In the genomic region with DNA sequence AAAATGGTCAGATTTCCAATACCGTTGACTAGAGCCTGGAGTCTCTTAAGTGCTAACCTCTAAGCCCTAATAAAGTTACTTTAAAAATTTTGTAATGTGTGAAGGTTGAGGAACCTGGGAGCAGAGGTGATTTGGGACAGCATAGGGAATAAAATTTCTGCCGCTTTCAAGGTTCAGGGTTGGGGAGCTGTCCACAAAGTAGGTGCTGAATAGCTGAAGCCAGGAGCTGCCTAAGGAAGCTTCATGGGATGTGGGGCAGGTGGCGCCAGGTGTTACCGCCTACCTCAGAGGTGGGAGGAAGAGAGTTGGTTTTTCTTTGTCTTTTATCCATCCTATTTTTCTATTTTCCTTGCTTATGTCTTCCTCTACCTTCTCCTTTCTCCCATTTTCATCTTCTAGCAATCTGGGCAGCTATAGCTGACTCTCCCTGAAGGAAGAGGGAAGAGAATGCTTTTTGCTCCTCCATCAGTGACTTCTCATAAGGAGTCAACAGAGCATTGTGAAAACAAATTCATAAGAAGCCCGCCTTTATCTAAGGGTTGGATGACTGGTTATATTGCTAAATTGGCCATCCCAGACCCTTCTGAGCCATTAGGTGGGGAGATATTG, we compare ENCODE assay signal across 1 cellular context.
TF ChIP-seq lines count a peak whose summit lies in the region.

No MANE protein-coding gene starts in this region.

TF ChIP-seq in K562, 482 proteins besides CTCF, POLR2A, EP300 and RAD21 (continued from another document):
- TF ChIP-seq, protein P1, sequence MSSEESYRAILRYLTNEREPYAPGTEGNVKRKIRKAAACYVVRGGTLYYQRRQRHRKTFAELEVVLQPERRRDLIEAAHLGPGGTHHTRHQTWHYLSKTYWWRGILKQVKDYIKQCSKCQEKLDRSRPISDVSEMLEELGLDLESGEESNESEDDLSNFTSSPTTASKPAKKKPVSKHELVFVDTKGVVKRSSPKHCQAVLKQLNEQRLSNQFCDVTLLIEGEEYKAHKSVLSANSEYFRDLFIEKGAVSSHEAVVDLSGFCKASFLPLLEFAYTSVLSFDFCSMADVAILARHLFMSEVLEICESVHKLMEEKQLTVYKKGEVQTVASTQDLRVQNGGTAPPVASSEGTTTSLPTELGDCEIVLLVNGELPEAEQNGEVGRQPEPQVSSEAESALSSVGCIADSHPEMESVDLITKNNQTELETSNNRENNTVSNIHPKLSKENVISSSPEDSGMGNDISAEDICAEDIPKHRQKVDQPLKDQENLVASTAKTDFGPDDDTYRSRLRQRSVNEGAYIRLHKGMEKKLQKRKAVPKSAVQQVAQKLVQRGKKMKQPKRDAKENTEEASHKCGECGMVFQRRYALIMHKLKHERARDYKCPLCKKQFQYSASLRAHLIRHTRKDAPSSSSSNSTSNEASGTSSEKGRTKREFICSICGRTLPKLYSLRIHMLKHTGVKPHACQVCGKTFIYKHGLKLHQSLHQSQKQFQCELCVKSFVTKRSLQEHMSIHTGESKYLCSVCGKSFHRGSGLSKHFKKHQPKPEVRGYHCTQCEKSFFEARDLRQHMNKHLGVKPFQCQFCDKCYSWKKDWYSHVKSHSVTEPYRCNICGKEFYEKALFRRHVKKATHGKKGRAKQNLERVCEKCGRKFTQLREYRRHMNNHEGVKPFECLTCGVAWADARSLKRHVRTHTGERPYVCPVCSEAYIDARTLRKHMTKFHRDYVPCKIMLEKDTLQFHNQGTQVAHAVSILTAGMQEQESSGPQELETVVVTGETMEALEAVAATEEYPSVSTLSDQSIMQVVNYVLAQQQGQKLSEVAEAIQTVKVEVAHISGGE (CRISPR knock-in tag; IDR thresholded peaks at IDR 0.05) = no peak
- TF ChIP-seq NR2F6 (CRISPR knock-in tag; IDR thresholded peaks at IDR 0.05) (no peak), ZNF174 (CRISPR knock-in tag; IDR thresholded peaks at IDR 0.05) (no peak)
- TF ChIP-seq, protein P2, sequence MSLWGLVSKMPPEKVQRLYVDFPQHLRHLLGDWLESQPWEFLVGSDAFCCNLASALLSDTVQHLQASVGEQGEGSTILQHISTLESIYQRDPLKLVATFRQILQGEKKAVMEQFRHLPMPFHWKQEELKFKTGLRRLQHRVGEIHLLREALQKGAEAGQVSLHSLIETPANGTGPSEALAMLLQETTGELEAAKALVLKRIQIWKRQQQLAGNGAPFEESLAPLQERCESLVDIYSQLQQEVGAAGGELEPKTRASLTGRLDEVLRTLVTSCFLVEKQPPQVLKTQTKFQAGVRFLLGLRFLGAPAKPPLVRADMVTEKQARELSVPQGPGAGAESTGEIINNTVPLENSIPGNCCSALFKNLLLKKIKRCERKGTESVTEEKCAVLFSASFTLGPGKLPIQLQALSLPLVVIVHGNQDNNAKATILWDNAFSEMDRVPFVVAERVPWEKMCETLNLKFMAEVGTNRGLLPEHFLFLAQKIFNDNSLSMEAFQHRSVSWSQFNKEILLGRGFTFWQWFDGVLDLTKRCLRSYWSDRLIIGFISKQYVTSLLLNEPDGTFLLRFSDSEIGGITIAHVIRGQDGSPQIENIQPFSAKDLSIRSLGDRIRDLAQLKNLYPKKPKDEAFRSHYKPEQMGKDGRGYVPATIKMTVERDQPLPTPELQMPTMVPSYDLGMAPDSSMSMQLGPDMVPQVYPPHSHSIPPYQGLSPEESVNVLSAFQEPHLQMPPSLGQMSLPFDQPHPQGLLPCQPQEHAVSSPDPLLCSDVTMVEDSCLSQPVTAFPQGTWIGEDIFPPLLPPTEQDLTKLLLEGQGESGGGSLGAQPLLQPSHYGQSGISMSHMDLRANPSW (CRISPR knock-in tag; IDR thresholded peaks at IDR 0.05) = no peak
